In genomic region chr2:38680868-38681267, GRCh38 we compare ENCODE assay signal across 2 cellular contexts.
TF ChIP-seq lines count a peak whose summit lies in the region.

No MANE protein-coding gene starts in this region.

TF ChIP-seq in WTC11, 78 proteins besides CTCF, POLR2A, EP300 and RAD21:
- peak; percentile 12; the same call in 1 of the 2 replicates for TF ChIP-seq ZNF121 (CRISPR knock-in tag; IDR thresholded peaks at IDR 0.05)
TF ChIP-seq in WTC11: peak in this region for 1; not testable (repeated sequence) for 77.

TF ChIP-seq in K562, 482 proteins besides CTCF, POLR2A, EP300 and RAD21:
- peak; percentile 84 for TF ChIP-seq ZNF121 (CRISPR knock-in tag; conservative IDR thresholded peaks at IDR 0.05)
TF ChIP-seq in K562: peak in this region for 1; not testable (repeated sequence) for 481.
